1 cellular context compared by ENCODE assay signal in genomic region chr20:35615667-35616464, GRCh38.
A peak's percentile ranks its signal among the peaks of the same experiment; 100 is the strongest.
TF ChIP-seq lines count a peak whose summit lies in the region.

SPAG4 (plus strand) TSS chr20:35615829; CDS start chr20:35616004, 175 bp downstream.

TF ChIP-seq in WTC11, 78 proteins besides CTCF, POLR2A, EP300 and RAD21 (continued from another document and continues in another):
- TF ChIP-seq, protein P1, sequence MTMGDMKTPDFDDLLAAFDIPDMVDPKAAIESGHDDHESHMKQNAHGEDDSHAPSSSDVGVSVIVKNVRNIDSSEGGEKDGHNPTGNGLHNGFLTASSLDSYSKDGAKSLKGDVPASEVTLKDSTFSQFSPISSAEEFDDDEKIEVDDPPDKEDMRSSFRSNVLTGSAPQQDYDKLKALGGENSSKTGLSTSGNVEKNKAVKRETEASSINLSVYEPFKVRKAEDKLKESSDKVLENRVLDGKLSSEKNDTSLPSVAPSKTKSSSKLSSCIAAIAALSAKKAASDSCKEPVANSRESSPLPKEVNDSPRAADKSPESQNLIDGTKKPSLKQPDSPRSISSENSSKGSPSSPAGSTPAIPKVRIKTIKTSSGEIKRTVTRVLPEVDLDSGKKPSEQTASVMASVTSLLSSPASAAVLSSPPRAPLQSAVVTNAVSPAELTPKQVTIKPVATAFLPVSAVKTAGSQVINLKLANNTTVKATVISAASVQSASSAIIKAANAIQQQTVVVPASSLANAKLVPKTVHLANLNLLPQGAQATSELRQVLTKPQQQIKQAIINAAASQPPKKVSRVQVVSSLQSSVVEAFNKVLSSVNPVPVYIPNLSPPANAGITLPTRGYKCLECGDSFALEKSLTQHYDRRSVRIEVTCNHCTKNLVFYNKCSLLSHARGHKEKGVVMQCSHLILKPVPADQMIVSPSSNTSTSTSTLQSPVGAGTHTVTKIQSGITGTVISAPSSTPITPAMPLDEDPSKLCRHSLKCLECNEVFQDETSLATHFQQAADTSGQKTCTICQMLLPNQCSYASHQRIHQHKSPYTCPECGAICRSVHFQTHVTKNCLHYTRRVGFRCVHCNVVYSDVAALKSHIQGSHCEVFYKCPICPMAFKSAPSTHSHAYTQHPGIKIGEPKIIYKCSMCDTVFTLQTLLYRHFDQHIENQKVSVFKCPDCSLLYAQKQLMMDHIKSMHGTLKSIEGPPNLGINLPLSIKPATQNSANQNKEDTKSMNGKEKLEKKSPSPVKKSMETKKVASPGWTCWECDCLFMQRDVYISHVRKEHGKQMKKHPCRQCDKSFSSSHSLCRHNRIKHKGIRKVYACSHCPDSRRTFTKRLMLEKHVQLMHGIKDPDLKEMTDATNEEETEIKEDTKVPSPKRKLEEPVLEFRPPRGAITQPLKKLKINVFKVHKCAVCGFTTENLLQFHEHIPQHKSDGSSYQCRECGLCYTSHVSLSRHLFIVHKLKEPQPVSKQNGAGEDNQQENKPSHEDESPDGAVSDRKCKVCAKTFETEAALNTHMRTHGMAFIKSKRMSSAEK (CRISPR knock-in tag; IDR thresholded peaks at IDR 0.05; ENCODE audit: borderline replicate concordance), result no peak
- TF ChIP-seq IRF1 (CRISPR knock-in tag; IDR thresholded peaks at IDR 0.05), result no peak
- TF ChIP-seq ZNF416 (CRISPR knock-in tag; IDR thresholded peaks at IDR 0.05), result 0 out of 2 replicates have a peak, but pooled peaks have one; percentile 7
- TF ChIP-seq, protein P2, sequence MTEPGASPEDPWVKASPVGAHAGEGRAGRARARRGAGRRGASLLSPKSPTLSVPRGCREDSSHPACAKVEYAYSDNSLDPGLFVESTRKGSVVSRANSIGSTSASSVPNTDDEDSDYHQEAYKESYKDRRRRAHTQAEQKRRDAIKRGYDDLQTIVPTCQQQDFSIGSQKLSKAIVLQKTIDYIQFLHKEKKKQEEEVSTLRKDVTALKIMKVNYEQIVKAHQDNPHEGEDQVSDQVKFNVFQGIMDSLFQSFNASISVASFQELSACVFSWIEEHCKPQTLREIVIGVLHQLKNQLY (CRISPR knock-in tag; IDR thresholded peaks at IDR 0.05), result no peak
- 0 out of 2 replicates have a peak, but pooled peaks have one; percentile 69 for TF ChIP-seq TEAD1 (CRISPR knock-in tag; IDR thresholded peaks at IDR 0.05)
- TF ChIP-seq ARID4B (CRISPR knock-in tag; IDR thresholded peaks at IDR 0.05; ENCODE audit: borderline replicate concordance), result peak; percentile 84; the same call in 1 of the 2 replicates
- TF ChIP-seq, protein P3, sequence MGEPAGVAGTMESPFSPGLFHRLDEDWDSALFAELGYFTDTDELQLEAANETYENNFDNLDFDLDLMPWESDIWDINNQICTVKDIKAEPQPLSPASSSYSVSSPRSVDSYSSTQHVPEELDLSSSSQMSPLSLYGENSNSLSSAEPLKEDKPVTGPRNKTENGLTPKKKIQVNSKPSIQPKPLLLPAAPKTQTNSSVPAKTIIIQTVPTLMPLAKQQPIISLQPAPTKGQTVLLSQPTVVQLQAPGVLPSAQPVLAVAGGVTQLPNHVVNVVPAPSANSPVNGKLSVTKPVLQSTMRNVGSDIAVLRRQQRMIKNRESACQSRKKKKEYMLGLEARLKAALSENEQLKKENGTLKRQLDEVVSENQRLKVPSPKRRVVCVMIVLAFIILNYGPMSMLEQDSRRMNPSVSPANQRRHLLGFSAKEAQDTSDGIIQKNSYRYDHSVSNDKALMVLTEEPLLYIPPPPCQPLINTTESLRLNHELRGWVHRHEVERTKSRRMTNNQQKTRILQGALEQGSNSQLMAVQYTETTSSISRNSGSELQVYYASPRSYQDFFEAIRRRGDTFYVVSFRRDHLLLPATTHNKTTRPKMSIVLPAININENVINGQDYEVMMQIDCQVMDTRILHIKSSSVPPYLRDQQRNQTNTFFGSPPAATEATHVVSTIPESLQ (CRISPR knock-in tag; IDR thresholded peaks at IDR 0.05), result no peak
- no peak for TF ChIP-seq ZNF121 (CRISPR knock-in tag; IDR thresholded peaks at IDR 0.05)
- no peak for TF ChIP-seq NR1H2 (CRISPR knock-in tag; IDR thresholded peaks at IDR 0.05)
- TF ChIP-seq, protein P4, sequence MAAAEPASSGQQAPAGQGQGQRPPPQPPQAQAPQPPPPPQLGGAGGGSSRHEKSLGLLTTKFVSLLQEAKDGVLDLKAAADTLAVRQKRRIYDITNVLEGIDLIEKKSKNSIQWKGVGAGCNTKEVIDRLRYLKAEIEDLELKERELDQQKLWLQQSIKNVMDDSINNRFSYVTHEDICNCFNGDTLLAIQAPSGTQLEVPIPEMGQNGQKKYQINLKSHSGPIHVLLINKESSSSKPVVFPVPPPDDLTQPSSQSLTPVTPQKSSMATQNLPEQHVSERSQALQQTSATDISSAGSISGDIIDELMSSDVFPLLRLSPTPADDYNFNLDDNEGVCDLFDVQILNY (CRISPR knock-in tag; IDR thresholded peaks at IDR 0.05), result peak; percentile 93; the same call in 1 of the 2 replicates
- peak; percentile 94 for TF ChIP-seq CREM (CRISPR knock-in tag; IDR thresholded peaks at IDR 0.05)
- TF ChIP-seq RORB (CRISPR knock-in tag; IDR thresholded peaks at IDR 0.05), result no peak
- TF ChIP-seq TP53 (CRISPR knock-in tag; IDR thresholded peaks at IDR 0.05), result no peak
- TF ChIP-seq JUN (CRISPR knock-in tag; IDR thresholded peaks at IDR 0.05), result peak; percentile 27; the same call in 1 of the 2 replicates
- TF ChIP-seq ESRRA (CRISPR knock-in tag; IDR thresholded peaks at IDR 0.05; ENCODE audit: borderline replicate concordance), result peak; percentile 85; the same call in 1 of the 2 replicates
- TF ChIP-seq ZBTB43 (CRISPR knock-in tag; IDR thresholded peaks at IDR 0.05), result no peak; the same call in 1 of the 2 replicates
- TF ChIP-seq USF2 (CRISPR knock-in tag; IDR thresholded peaks at IDR 0.05), result peak; percentile 48; the same call in 1 of the 2 replicates
- TF ChIP-seq, protein P5, sequence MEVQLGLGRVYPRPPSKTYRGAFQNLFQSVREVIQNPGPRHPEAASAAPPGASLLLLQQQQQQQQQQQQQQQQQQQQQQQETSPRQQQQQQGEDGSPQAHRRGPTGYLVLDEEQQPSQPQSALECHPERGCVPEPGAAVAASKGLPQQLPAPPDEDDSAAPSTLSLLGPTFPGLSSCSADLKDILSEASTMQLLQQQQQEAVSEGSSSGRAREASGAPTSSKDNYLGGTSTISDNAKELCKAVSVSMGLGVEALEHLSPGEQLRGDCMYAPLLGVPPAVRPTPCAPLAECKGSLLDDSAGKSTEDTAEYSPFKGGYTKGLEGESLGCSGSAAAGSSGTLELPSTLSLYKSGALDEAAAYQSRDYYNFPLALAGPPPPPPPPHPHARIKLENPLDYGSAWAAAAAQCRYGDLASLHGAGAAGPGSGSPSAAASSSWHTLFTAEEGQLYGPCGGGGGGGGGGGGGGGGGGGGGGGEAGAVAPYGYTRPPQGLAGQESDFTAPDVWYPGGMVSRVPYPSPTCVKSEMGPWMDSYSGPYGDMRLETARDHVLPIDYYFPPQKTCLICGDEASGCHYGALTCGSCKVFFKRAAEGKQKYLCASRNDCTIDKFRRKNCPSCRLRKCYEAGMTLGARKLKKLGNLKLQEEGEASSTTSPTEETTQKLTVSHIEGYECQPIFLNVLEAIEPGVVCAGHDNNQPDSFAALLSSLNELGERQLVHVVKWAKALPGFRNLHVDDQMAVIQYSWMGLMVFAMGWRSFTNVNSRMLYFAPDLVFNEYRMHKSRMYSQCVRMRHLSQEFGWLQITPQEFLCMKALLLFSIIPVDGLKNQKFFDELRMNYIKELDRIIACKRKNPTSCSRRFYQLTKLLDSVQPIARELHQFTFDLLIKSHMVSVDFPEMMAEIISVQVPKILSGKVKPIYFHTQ (CRISPR knock-in tag; IDR thresholded peaks at IDR 0.05), result no peak
- TF ChIP-seq NR2C2 (CRISPR knock-in tag; IDR thresholded peaks at IDR 0.05), result no peak
- peak; percentile 99 for TF ChIP-seq ZBTB21 (CRISPR knock-in tag; IDR thresholded peaks at IDR 0.05; ENCODE audit: borderline replicate concordance)
- TF ChIP-seq, protein P6, sequence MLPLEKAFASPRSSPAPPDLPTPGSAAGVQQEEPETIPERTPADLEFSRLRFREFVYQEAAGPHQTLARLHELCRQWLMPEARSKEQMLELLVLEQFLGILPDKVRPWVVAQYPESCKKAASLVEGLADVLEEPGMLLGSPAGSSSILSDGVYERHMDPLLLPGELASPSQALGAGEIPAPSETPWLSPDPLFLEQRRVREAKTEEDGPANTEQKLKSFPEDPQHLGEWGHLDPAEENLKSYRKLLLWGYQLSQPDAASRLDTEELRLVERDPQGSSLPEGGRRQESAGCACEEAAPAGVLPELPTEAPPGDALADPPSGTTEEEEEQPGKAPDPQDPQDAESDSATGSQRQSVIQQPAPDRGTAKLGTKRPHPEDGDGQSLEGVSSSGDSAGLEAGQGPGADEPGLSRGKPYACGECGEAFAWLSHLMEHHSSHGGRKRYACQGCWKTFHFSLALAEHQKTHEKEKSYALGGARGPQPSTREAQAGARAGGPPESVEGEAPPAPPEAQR (CRISPR knock-in tag; IDR thresholded peaks at IDR 0.05), result no peak
- TF ChIP-seq SP1 (CRISPR knock-in tag; conservative IDR thresholded peaks at IDR 0.05), result peak; percentile 19; the same call in 1 of the 2 replicates
- TF ChIP-seq FOXK1 (CRISPR knock-in tag; IDR thresholded peaks at IDR 0.05), result peak; percentile 78; the same call in 1 of the 2 replicates
- TF ChIP-seq, protein P7, sequence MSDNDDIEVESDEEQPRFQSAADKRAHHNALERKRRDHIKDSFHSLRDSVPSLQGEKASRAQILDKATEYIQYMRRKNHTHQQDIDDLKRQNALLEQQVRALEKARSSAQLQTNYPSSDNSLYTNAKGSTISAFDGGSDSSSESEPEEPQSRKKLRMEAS (CRISPR knock-in tag; IDR thresholded peaks at IDR 0.05), result peak; percentile 96
- TF ChIP-seq, protein P8, sequence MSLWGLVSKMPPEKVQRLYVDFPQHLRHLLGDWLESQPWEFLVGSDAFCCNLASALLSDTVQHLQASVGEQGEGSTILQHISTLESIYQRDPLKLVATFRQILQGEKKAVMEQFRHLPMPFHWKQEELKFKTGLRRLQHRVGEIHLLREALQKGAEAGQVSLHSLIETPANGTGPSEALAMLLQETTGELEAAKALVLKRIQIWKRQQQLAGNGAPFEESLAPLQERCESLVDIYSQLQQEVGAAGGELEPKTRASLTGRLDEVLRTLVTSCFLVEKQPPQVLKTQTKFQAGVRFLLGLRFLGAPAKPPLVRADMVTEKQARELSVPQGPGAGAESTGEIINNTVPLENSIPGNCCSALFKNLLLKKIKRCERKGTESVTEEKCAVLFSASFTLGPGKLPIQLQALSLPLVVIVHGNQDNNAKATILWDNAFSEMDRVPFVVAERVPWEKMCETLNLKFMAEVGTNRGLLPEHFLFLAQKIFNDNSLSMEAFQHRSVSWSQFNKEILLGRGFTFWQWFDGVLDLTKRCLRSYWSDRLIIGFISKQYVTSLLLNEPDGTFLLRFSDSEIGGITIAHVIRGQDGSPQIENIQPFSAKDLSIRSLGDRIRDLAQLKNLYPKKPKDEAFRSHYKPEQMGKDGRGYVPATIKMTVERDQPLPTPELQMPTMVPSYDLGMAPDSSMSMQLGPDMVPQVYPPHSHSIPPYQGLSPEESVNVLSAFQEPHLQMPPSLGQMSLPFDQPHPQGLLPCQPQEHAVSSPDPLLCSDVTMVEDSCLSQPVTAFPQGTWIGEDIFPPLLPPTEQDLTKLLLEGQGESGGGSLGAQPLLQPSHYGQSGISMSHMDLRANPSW (CRISPR knock-in tag; conservative IDR thresholded peaks at IDR 0.05; ENCODE audit: low read depth), result no peak
